ENCODE assay signal across 2 cellular contexts in the genomic region with DNA sequence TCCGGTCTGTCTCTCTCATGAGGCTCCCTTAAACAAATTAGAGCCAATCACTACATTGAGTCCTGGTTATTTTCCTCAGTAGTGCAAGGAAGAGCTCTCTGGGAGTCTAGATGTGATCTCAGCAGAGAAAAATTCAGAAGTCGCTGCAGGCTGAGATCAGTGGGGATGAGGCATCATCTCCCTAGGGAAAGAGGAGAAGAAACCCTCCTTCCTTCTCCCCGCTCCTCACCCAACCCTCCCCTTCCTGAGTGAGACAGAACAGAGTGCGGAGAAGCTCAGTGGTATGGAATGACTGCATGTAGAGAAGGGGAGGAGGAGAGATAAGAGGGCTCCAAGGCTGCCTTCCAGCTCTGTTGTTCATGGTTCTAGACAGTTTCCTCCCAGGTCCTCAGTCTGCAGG.
A peak's percentile ranks its signal among the peaks of the same experiment; 100 is the strongest.
TF ChIP-seq lines count a peak whose summit lies in the region.

No MANE protein-coding gene starts in this region.

TF ChIP-seq in A549, 52 proteins besides CTCF, POLR2A, EP300 and RAD21 (continued from another document):
- TF ChIP-seq, protein P1, sequence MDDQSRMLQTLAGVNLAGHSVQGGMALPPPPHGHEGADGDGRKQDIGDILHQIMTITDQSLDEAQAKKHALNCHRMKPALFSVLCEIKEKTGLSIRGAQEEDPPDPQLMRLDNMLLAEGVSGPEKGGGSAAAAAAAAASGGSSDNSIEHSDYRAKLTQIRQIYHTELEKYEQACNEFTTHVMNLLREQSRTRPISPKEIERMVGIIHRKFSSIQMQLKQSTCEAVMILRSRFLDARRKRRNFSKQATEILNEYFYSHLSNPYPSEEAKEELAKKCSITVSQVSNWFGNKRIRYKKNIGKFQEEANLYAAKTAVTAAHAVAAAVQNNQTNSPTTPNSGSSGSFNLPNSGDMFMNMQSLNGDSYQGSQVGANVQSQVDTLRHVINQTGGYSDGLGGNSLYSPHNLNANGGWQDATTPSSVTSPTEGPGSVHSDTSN (IDR thresholded peaks at IDR 0.05) = no peak
- TF ChIP-seq, protein P2, sequence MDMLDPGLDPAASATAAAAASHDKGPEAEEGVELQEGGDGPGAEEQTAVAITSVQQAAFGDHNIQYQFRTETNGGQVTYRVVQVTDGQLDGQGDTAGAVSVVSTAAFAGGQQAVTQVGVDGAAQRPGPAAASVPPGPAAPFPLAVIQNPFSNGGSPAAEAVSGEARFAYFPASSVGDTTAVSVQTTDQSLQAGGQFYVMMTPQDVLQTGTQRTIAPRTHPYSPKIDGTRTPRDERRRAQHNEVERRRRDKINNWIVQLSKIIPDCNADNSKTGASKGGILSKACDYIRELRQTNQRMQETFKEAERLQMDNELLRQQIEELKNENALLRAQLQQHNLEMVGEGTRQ (IDR thresholded peaks at IDR 0.05) = no peak
- no peak for TF ChIP-seq ESRRA (IDR thresholded peaks at IDR 0.05; ENCODE audit: borderline replicate concordance, low read length)
- TF ChIP-seq HOXA7 (CRISPR knock-in tag; IDR thresholded peaks at IDR 0.05) = no peak
- TF ChIP-seq ZNF302 (CRISPR knock-in tag; IDR thresholded peaks at IDR 0.05) = no peak
- no peak for TF ChIP-seq CHD4 (IDR thresholded peaks at IDR 0.05; ENCODE audit: borderline replicate concordance)
- no peak for TF ChIP-seq BHLHE40 (IDR thresholded peaks at IDR 0.05; ENCODE audit: low read depth, low read length)
- TF ChIP-seq, protein P3, sequence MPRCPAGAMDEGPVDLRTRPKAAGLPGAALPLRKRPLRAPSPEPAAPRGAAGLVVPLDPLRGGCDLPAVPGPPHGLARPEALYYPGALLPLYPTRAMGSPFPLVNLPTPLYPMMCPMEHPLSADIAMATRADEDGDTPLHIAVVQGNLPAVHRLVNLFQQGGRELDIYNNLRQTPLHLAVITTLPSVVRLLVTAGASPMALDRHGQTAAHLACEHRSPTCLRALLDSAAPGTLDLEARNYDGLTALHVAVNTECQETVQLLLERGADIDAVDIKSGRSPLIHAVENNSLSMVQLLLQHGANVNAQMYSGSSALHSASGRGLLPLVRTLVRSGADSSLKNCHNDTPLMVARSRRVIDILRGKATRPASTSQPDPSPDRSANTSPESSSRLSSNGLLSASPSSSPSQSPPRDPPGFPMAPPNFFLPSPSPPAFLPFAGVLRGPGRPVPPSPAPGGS (IDR thresholded peaks at IDR 0.05) = no peak
- TF ChIP-seq MAFK (IDR thresholded peaks at IDR 0.05; ENCODE audit: partially characterized antibody) = no peak
- 0 out of 2 replicates have a peak, but pooled peaks have one; percentile 0 for TF ChIP-seq ZSCAN20 (CRISPR knock-in tag; IDR thresholded peaks at IDR 0.05)
- TF ChIP-seq RNF2 (IDR thresholded peaks at IDR 0.05; ENCODE audit: borderline replicate concordance, low read depth) = no peak
- TF ChIP-seq GATA3 (IDR thresholded peaks at IDR 0.05; ENCODE audit: borderline replicate concordance) = peak; percentile 37; the same call in 1 of the 2 replicates
- no peak for TF ChIP-seq MAZ (IDR thresholded peaks at IDR 0.05; ENCODE audit: borderline replicate concordance, low read depth, low read length)
- no peak for TF ChIP-seq TP53 (CRISPR knock-in tag; IDR thresholded peaks at IDR 0.05)
- TF ChIP-seq, protein P4, sequence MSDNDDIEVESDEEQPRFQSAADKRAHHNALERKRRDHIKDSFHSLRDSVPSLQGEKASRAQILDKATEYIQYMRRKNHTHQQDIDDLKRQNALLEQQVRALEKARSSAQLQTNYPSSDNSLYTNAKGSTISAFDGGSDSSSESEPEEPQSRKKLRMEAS (IDR thresholded peaks at IDR 0.05) = 0 out of 2 replicates have a peak, but pooled peaks have one; percentile 26
- TF ChIP-seq, protein P5, sequence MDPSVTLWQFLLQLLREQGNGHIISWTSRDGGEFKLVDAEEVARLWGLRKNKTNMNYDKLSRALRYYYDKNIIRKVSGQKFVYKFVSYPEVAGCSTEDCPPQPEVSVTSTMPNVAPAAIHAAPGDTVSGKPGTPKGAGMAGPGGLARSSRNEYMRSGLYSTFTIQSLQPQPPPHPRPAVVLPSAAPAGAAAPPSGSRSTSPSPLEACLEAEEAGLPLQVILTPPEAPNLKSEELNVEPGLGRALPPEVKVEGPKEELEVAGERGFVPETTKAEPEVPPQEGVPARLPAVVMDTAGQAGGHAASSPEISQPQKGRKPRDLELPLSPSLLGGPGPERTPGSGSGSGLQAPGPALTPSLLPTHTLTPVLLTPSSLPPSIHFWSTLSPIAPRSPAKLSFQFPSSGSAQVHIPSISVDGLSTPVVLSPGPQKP (IDR thresholded peaks at IDR 0.05; ENCODE audit: low read depth, low read length) = no peak
- TF ChIP-seq, protein P6, sequence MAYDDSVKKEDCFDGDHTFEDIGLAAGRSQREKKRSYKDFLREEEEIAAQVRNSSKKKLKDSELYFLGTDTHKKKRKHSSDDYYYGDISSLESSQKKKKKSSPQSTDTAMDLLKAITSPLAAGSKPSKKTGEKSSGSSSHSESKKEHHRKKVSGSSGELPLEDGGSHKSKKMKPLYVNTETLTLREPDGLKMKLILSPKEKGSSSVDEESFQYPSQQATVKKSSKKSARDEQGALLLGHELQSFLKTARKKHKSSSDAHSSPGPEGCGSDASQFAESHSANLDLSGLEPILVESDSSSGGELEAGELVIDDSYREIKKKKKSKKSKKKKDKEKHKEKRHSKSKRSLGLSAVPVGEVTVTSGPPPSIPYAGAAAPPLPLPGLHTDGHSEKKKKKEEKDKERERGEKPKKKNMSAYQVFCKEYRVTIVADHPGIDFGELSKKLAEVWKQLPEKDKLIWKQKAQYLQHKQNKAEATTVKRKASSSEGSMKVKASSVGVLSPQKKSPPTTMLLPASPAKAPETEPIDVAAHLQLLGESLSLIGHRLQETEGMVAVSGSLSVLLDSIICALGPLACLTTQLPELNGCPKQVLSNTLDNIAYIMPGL (CRISPR knock-in tag; IDR thresholded peaks at IDR 0.05; ENCODE audit: borderline replicate concordance) = no peak
- TF ChIP-seq SMC3 (IDR thresholded peaks at IDR 0.05) = 0 out of 3 replicates have a peak, but pooled peaks have one; percentile 7
- no peak for TF ChIP-seq HOXB5 (CRISPR knock-in tag; IDR thresholded peaks at IDR 0.05)
- TF ChIP-seq, protein P7, sequence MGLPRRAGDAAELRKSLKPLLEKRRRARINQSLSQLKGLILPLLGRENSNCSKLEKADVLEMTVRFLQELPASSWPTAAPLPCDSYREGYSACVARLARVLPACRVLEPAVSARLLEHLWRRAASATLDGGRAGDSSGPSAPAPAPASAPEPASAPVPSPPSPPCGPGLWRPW (IDR thresholded peaks at IDR 0.05) = no peak
- TF ChIP-seq HOXB13 (CRISPR knock-in tag; IDR thresholded peaks at IDR 0.05; ENCODE audit: low read depth) = 0 out of 2 replicates have a peak, but pooled peaks have one; percentile 12
- no peak for TF ChIP-seq CBX8 (IDR thresholded peaks at IDR 0.05)
- no peak for TF ChIP-seq RCOR1 (IDR thresholded peaks at IDR 0.05; ENCODE audit: low read depth, low read length)
- TF ChIP-seq ZC3H11A (IDR thresholded peaks at IDR 0.05) = no peak
- peak; percentile 33; the same call in 1 of the 2 replicates for TF ChIP-seq JUNB (IDR thresholded peaks at IDR 0.05)
- TF ChIP-seq HDAC2 (IDR thresholded peaks at IDR 0.05) = no peak

TF ChIP-seq in HEK293, 187 proteins besides CTCF, POLR2A, EP300 and RAD21 (continued from another document):
- TF ChIP-seq, protein P8, sequence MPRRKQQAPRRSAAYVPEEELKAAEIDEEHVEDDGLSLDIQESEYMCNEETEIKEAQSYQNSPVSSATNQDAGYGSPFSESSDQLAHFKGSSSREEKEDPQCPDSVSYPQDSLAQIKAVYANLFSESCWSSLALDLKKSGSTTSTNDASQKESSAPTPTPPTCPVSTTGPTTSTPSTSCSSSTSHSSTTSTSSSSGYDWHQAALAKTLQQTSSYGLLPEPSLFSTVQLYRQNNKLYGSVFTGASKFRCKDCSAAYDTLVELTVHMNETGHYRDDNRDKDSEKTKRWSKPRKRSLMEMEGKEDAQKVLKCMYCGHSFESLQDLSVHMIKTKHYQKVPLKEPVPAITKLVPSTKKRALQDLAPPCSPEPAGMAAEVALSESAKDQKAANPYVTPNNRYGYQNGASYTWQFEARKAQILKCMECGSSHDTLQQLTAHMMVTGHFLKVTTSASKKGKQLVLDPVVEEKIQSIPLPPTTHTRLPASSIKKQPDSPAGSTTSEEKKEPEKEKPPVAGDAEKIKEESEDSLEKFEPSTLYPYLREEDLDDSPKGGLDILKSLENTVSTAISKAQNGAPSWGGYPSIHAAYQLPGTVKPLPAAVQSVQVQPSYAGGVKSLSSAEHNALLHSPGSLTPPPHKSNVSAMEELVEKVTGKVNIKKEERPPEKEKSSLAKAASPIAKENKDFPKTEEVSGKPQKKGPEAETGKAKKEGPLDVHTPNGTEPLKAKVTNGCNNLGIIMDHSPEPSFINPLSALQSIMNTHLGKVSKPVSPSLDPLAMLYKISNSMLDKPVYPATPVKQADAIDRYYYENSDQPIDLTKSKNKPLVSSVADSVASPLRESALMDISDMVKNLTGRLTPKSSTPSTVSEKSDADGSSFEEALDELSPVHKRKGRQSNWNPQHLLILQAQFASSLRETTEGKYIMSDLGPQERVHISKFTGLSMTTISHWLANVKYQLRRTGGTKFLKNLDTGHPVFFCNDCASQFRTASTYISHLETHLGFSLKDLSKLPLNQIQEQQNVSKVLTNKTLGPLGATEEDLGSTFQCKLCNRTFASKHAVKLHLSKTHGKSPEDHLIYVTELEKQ (tag by site-specific recombination; IDR thresholded peaks at IDR 0.05; ENCODE audit: borderline replicate concordance) = no peak
TF ChIP-seq in HEK293: peak in this region for 3.
